In the genomic region with DNA sequence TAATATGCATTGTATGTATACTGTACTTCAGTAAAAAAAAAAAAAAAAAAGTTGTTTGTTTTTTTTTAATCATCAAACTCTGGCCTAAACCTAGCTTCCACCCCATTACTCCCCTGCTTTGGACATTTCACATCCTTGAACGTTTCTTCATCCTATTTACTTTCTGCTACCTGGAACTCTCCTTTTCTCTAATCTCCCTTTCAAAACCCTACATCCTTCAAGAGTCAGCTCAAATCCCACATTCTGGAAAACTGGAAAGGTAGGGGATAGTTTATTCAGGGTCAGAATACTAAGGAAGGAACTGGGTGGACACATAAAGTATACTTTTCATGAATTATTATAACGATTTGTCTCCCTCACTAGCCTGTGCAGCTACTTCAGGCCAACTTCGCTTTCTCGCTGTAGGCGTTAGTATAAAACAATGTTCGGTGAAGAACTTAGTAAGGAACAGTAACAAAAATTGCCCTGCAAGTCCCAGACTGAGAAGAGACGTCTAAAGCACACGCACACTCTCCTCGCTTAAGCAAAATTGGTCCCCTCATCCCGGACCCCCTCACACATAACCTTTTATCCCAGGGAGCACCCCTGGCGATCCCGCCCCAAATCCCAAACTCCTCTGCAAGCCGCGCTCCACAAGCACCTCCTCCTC, we compare ENCODE assay signal across 8 cellular contexts. TPM values are rescaled to one million over a fixed set of nuclear protein-coding genes. Genes with fewer than 3 reads are reported as not detected.
DNase-seq lines count a peak whose midpoint lies in the region; ATAC-seq and TF ChIP-seq lines count a peak whose summit lies in the region.

No MANE protein-coding gene starts in this region.

- TF ChIP-seq EP300 in transverse colon (IDR thresholded peaks at IDR 0.05; ENCODE audit: low read depth), result no peak

- TF ChIP-seq CTCF in liver (IDR thresholded peaks at IDR 0.05; ENCODE audit: low read depth, low read length, missing input control) (no peak), transverse colon (IDR thresholded peaks at IDR 0.05) (no peak)

- CTCF ChIA-PET in activated naive CD4-positive, alpha-beta T cell treated with anti-CD3 and anti-CD28 coated beads, Interleukin-2, amount 10 ng/mL, durations not matched to agents 7 days and 5 days (lab: Charles Lee), result interaction anchor here (1.4 kb wide), 1 partner anchor 33 kb away, joined by 3 read pairs; no protein-coding TSS in a partner anchor

- peaks cover 20% of the 10 kb centered on the region for H3K4me1 Mint-ChIP-seq in activated naive CD4-positive, alpha-beta T cell treated with anti-CD3 and anti-CD28 coated beads, Interleukin-2, amount 10 ng/mL, durations not matched to agents 7 days and 5 days

- no peak for TF ChIP-seq RAD21 in liver (IDR thresholded peaks at IDR 0.05)

- peak overlapping the region; percentile 93 for H3K4me3 Mint-ChIP-seq in activated naive CD4-positive, alpha-beta T cell treated with anti-CD3 and anti-CD28 coated beads, Interleukin-2, amount 10 ng/mL, durations not matched to agents 7 days and 5 days

- H3K9ac ChIP-seq in adipocyte (ENCODE audit: low read length) (peak overlapping the region; percentile 83), liver (ENCODE audit: low read depth in 1 of 2, low read length in 2 of 2) (peak overlapping the region; percentile 4 to 71)

- H3K36me3 ChIP-seq in adipocyte (ENCODE audit: control insufficient read depth, insufficient read depth, low read length, severe bottlenecking), result no peaks in the 10 kb centered on the region
- no peaks in the 10 kb centered on the region for H3K36me3 ChIP-seq in liver (ENCODE audit: control insufficient read depth in 4 of 4, insufficient read depth in 3 of 4, low read depth in 1 of 4, low read length in 3 of 4)
- no peaks in the 10 kb centered on the region for H3K36me3 ChIP-seq in transverse colon

- H3K9me3 ChIP-seq in adipocyte (ENCODE audit: control insufficient read depth, low read length) (no peaks in the 10 kb centered on the region), liver (ENCODE audit: control insufficient read depth in 4 of 4, low read length in 3 of 4) (no peaks in the 10 kb centered on the region), transverse colon (no peaks in the 10 kb centered on the region)

- peak overlapping the region; percentile 86 to 89 for H3K27ac ChIP-seq in liver (ENCODE audit: low read depth in 1 of 2, low read length in 2 of 2)
- H3K27ac ChIP-seq in transverse colon, result peak overlapping the region; percentile 77 to 92 (median 84)

- H3K27me3 Mint-ChIP-seq in activated naive CD4-positive, alpha-beta T cell treated with anti-CD3 and anti-CD28 coated beads, Interleukin-2, amount 10 ng/mL, durations not matched to agents 7 days and 5 days, result no peaks in the 10 kb centered on the region

- H3K9me3 Mint-ChIP-seq in activated naive CD4-positive, alpha-beta T cell treated with anti-CD3 and anti-CD28 coated beads, Interleukin-2, amount 10 ng/mL, durations not matched to agents 7 days and 5 days, result no peaks in the 10 kb centered on the region

- intact Hi-C loops in transverse colon (cut with DNase I; ENCODE audit: low total_unique reads), result no loop called here

- H3K4me1 ChIP-seq in adipocyte (ENCODE audit: control insufficient read depth, insufficient read depth, low read length) (peaks cover 5% of the 10 kb centered on the region), liver (ENCODE audit: control insufficient read depth in 4 of 4, insufficient read depth in 4 of 4, low read length in 3 of 4) (peaks cover 3 to 11% (median 9%) of the 10 kb centered on the region in 4 donors), transverse colon (peaks cover 5 to 20% (median 14%) of the 10 kb centered on the region in 4 donors)

- H3K27me3 ChIP-seq in adipocyte (replicated peaks; ENCODE audit: control insufficient read depth, insufficient read depth, low read length), result no peaks in the 10 kb centered on the region
- H3K27me3 ChIP-seq in liver (ENCODE audit: control insufficient read depth in 4 of 4, insufficient read depth in 4 of 4, low read length in 3 of 4), result no peaks in the 10 kb centered on the region
- no peaks in the 10 kb centered on the region for H3K27me3 ChIP-seq in transverse colon

- peak overlapping the region; percentile 96 for H3K27ac Mint-ChIP-seq in activated naive CD4-positive, alpha-beta T cell treated with anti-CD3 and anti-CD28 coated beads, Interleukin-2, amount 10 ng/mL, durations not matched to agents 7 days and 5 days

- H3K4me3 ChIP-seq in adipocyte (ENCODE audit: low read length) (peak overlapping the region; percentile 96), liver (ENCODE audit: low read depth in 1 of 3, low read length in 3 of 3) (peak overlapping the region; percentile 73 to 94 (median 94)), transverse colon (peak overlapping the region; percentile 56 to 90 (median 74))

- TF ChIP-seq POLR2A in transverse colon (IDR thresholded peaks at IDR 0.05), result no peak

- no peaks in the 10 kb centered on the region for H3K36me3 Mint-ChIP-seq in activated naive CD4-positive, alpha-beta T cell treated with anti-CD3 and anti-CD28 coated beads, Interleukin-2, amount 10 ng/mL, durations not matched to agents 7 days and 5 days

- no peak for DNase-seq in activated naive CD4-positive, alpha-beta T cell treated with anti-CD3 and anti-CD28 coated beads, Interleukin-2, amount 10 ng/mL, durations not matched to agents 7 days and 5 days
- no peak for DNase-seq in activated naive CD4-positive, alpha-beta T cell treated with anti-CD3 and anti-CD28 coated beads, Interleukin-2, amount 50 U/mL, for 16 hours
- DNase-seq in adipocyte (ENCODE audit: low read depth) (no peak), transverse colon (no peak), NCI-H1694 treated with DMSO at 0.1 percent for 48 hours (lab: John Stamatoyannopoulos, UW) (no peak), NCI-H2081 (lab: John Stamatoyannopoulos, UW) (no peak)

- under 1% methylated on average over 14 of the region's 14 CpGs for WGBS in liver
- 0 to 2% methylated on average over 6 to 14 of the region's 14 CpGs for WGBS in transverse colon (ENCODE audit: low coverage in 1 of 2), 2 donors

- in situ Hi-C loops in transverse colon (cut with MboI; ENCODE audit: low pct_ligation_motif_present in 1 of 4, low pct_unique_long_range_greater_than_20kb in 1 of 4, low sequenced_read_pairs in 3 of 4), result no loop called here

- ATAC-seq in GM19035 (IDR thresholded peaks at IDR 0.05; ENCODE audit: unreplicated experiment), result no peak

TF ChIP-seq in liver, 16 proteins besides CTCF, POLR2A, EP300 and RAD21:
- TF ChIP-seq HNF4A (conservative IDR thresholded peaks at IDR 0.05), result no peak
- no peak for TF ChIP-seq FOXA2 (IDR thresholded peaks at IDR 0.05)
- TF ChIP-seq, protein P1, sequence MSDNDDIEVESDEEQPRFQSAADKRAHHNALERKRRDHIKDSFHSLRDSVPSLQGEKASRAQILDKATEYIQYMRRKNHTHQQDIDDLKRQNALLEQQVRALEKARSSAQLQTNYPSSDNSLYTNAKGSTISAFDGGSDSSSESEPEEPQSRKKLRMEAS (IDR thresholded peaks at IDR 0.05), result no peak
- TF ChIP-seq, protein P2, sequence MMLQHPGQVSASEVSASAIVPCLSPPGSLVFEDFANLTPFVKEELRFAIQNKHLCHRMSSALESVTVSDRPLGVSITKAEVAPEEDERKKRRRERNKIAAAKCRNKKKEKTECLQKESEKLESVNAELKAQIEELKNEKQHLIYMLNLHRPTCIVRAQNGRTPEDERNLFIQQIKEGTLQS (IDR thresholded peaks at IDR 0.05), result no peak
- TF ChIP-seq YY1 (IDR thresholded peaks at IDR 0.05), result no peak
- TF ChIP-seq JUND (IDR thresholded peaks at IDR 0.05), result no peak
- no peak for TF ChIP-seq FOXA1 (IDR thresholded peaks at IDR 0.05)
- no peak for TF ChIP-seq HNF4G (IDR thresholded peaks at IDR 0.05)

RNA-seq across cellular contexts. Expression of a gene that starts 0.8 kb away (rescaled TPM):
- total RNA-seq in liver (1 to 10 TPM; 6.4 to 7.2 TPM), transverse colon (10 to 100 TPM in 3 of 4 donors, 1 to 10 TPM in 1; 4.1 to 28.7 (median 16.8) TPM)
- 10 to 100 TPM in 1 of 2 donors, 1 to 10 TPM in 1; 7.2 to 10.0 TPM for polyA plus RNA-seq in liver

RNA-seq across cellular contexts. Expression of a gene that starts 28.0 kb away (rescaled TPM):
- 1 to 10 TPM; 3.0 to 9.5 TPM for total RNA-seq in liver
- polyA plus RNA-seq in liver, result 10 to 100 TPM in 1 of 2 donors, 1 to 10 TPM in 1; 4.5 to 14.5 TPM
- 10 to 100 TPM; 12.9 to 80.8 (median 57.9) TPM for total RNA-seq in transverse colon
